In the genomic region with DNA sequence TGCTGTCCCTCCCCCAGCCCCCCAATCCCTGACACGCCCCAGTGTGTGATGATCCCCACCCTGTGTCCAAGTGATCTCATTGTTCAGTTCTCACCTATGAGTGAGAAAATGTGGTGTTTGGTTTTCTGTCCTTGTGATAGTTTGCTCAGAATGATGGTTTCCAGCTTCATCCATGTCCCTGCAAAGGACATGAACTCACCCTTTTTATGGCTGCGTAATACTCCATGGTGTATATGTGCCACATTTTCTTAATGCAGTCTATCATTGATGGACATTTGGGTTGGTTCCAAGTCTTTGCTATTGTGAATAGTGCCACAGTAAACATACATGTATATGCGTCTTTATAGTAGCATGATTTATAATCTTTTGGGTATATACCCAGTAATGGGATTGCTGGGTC, we compare ENCODE assay signal across 3 cellular contexts. TPM values are rescaled to one million over a fixed set of nuclear protein-coding genes. Genes with fewer than 3 reads are reported as not detected.
DNase-seq lines count a peak whose midpoint lies in the region; ATAC-seq, FAIRE-seq and TF ChIP-seq lines count a peak whose summit lies in the region.
"Not testable (repeated sequence)": the region's sequence is repeated elsewhere in the genome, so short reads cannot be mapped to it uniquely, and the experiment has no call there.
"Had no signal": no experiment of that assay in that cellular context is flagged by ENCODE, and none has a peak within 500 bp of the region (broad histone marks: within the 10 kb centered on the region; RNA-seq: fewer than 3 reads in every experiment).

No MANE protein-coding gene starts in this region.

- H3K4me3 ChIP-seq in HEK293 (ENCODE audit: low read depth, low read length); K562: not testable (repeated sequence)

- H4K20me1 ChIP-seq in K562 (replicated peaks; ENCODE audit: control insufficient read depth, insufficient read depth, low read length), result not testable (repeated sequence)

- in situ Hi-C loops in K562 (cut with MboI), result not testable (repeated sequence)

- not testable (repeated sequence) for H3K4me2 ChIP-seq in K562 (ENCODE audit: insufficient read depth, low read length)

- not testable (repeated sequence) for ATAC-seq in K562

- not testable (repeated sequence) for DNase-seq in K562 (ENCODE audit: extremely low read depth in 1 of 4, low spot score in 3 of 4)

- not testable (repeated sequence) for H3K9ac ChIP-seq in K562 (ENCODE audit: insufficient read depth in 1 of 2, low read depth in 2 of 2, low read length in 2 of 2)

- CTCF ChIA-PET in HEK293 (lab: Yijun Ruan, JAX); K562 (lab: Yijun Ruan, JAX; ENCODE audit: low intra/inter-chr PET ratio): not testable (repeated sequence)

- not testable (repeated sequence) for H3K27me3 ChIP-seq in K562 (ENCODE audit: control insufficient read depth in 2 of 2, insufficient read depth in 2 of 2, low read length in 2 of 2)

- intact Hi-C loops in K562 (cut with micrococcal nuclease), result not testable (repeated sequence)

- POLR2A ChIA-PET in HEK293 (lab: Yijun Ruan, JAX); K562 (lab: Yijun Ruan, JAX): not testable (repeated sequence)

- FAIRE-seq in K562 (lab: Jason Lieb, UNC), result not testable (repeated sequence)

- H3K79me2 ChIP-seq in K562 (ENCODE audit: control insufficient read depth, insufficient read depth, low read length), result not testable (repeated sequence)

- H3K36me3 ChIP-seq in HEK293 (ENCODE audit: control insufficient read depth in 2 of 2, insufficient read depth in 1 of 2, low read length in 2 of 2), result peaks cover 4 to 15% of the 10 kb centered on the region in 2 experiments; a peak in 1 of 3 replicates
- not testable (repeated sequence) for H3K36me3 ChIP-seq in K562 (ENCODE audit: control insufficient read depth, insufficient read depth, low read length)

- not testable (repeated sequence) for TF ChIP-seq CTCF in HEK293 (tag by site-specific recombination; IDR thresholded peaks at IDR 0.05); K562 (IDR thresholded peaks at IDR 0.05 in 2 of 3, conservative IDR thresholded peaks at IDR 0.05 in 1 of 3; ENCODE audit: insufficient read depth in 2 of 3, low read depth in 1 of 3, low read length in 3 of 3)

- BruUV-seq in K562 (replicated peaks; lab: Mats Ljungman, UMichigan), result not testable (repeated sequence)

- not testable (repeated sequence) for H3K9me1 ChIP-seq in K562 (ENCODE audit: control insufficient read depth, insufficient read depth, low read length)

- 76% methylated on average over 3 of the region's 3 CpGs for WGBS in K562 (ENCODE audit: insufficient coverage, low coverage, missing lambda C conversion rate)

- not testable (repeated sequence) for H2AFZ ChIP-seq in K562 (ENCODE audit: low read depth, low read length)

- not testable (repeated sequence) for H3K4me1 ChIP-seq in HEK293 (ENCODE audit: control insufficient read depth, insufficient read depth, low read length); K562 (replicated peaks in 1 of 2; ENCODE audit: control insufficient read depth in 2 of 2, insufficient read depth in 2 of 2, low read length in 2 of 2)

- H3K27ac ChIP-seq in HEK293 (ENCODE audit: extremely low read depth, low read depth, low read length); K562 (ENCODE audit: extremely low read depth, low read depth, low read length): not testable (repeated sequence)

- TF ChIP-seq EP300 in K562 (IDR thresholded peaks at IDR 0.05; ENCODE audit: low read length), result not testable (repeated sequence)

- TF ChIP-seq RAD21 in K562 (CRISPR knock-in tag; conservative IDR thresholded peaks at IDR 0.05 in 1 of 2, IDR thresholded peaks at IDR 0.05 in 1 of 2), result not testable (repeated sequence)

- TF ChIP-seq POLR2A in K562 (conservative IDR thresholded peaks at IDR 0.05), result not testable (repeated sequence)

- not testable (repeated sequence) for H3K9me3 ChIP-seq in HEK293 (ENCODE audit: control insufficient read depth, insufficient read depth, low read depth, low read length); K562 (replicated peaks; ENCODE audit: control insufficient read depth, insufficient read depth, low read depth, low read length)

TF ChIP-seq in HEK293, 187 proteins besides CTCF, POLR2A, EP300 and RAD21:
- TF ChIP-seq ZNF146 (tag by site-specific recombination; IDR thresholded peaks at IDR 0.05), result peak; percentile 73
TF ChIP-seq in HEK293: peak in this region for 1; not testable (repeated sequence) for 186.

TF ChIP-seq in K562, 482 proteins besides CTCF, POLR2A, EP300 and RAD21:
- peak; percentile 63 for TF ChIP-seq ZNF146 (CRISPR knock-in tag; IDR thresholded peaks at IDR 0.05; ENCODE audit: unreplicated experiment)

RNA-seq across cellular contexts. Expression of a gene that starts 43.8 kb away (rescaled TPM):
- total RNA-seq in K562 (2011; cell fraction: chromatin; rRNA removed; ENCODE audit: low replicate concordance), result 18.1 and 90.2 TPM in 2 replicates
- total RNA-seq in K562 (2011; cell fraction: nucleolus; rRNA removed), result 7.5 and 12.5 TPM in 2 replicates
- 16.5 and 24.0 TPM in 2 replicates for total RNA-seq in K562 (2011; cell fraction: nucleoplasm; rRNA removed)
- total RNA-seq in K562 (2014; rRNA removed) (31.9 and 35.8 TPM in 2 replicates), K562 (2014; rRNA removed; fragmentation: Illumina TruSeq; extraction: Trizol) (58.9 and 73.0 TPM in 2 replicates), K562 (2015; rRNA removed; fragmentation: Illumina TruSeq; extraction: Trizol) (49.5 and 54.3 TPM in 2 replicates), K562 (2021) (37.7 and 38.3 TPM in 2 replicates)
- polyA plus RNA-seq in K562 (2011; rRNA removed) (41.9 and 54.5 TPM in 2 replicates), K562 (2014; fragmentation: Illumina TruSeq; extraction: Trizol) (46.2 and 58.2 TPM in 2 replicates), K562 (2014; fragmentation: Nextera tagmentation; extraction: Ambion mirVana) (10 to 100 TPM; 32.7 to 52.8 TPM), K562 (2014; rRNA removed) (32.2 and 33.3 TPM in 2 replicates)
- 5.2 and 12.0 TPM in 2 replicates for polyA plus RNA-seq in K562 (2011; cell fraction: cytosol; rRNA removed)
- polyA plus RNA-seq in K562 (2011; cell fraction: nucleus; rRNA removed), result 24.4 and 50.2 TPM in 2 replicates
- polyA plus RNA-seq in K562 (2012), result 23.6 and 31.3 TPM in 2 replicates
- polyA minus RNA-seq in K562 (2011; rRNA and poly(A)+ RNA removed), result 70.0 and 76.9 TPM in 2 replicates
- 18.8 and 25.3 TPM in 2 replicates for polyA minus RNA-seq in K562 (2011; cell fraction: cytosol; rRNA and poly(A)+ RNA removed)
- polyA minus RNA-seq in K562 (2011; cell fraction: nucleus; rRNA and poly(A)+ RNA removed), result 21.5 and 66.2 TPM in 2 replicates
- polyA plus RNA-seq: CD14-positive monocyte had no signal

RNA-seq across cellular contexts. Expression of a gene that starts 58.3 kb away (rescaled TPM):
- total RNA-seq in K562 (2011; cell fraction: chromatin; rRNA removed; ENCODE audit: low replicate concordance), result 15.1 and 26.8 TPM in 2 replicates
- 3.8 and 5.3 TPM in 2 replicates for total RNA-seq in K562 (2011; cell fraction: nucleolus; rRNA removed)
- 10.4 and 16.3 TPM in 2 replicates for total RNA-seq in K562 (2011; cell fraction: nucleoplasm; rRNA removed)
- total RNA-seq in K562 (2014; rRNA removed) (7.2 TPM in 2 replicates), K562 (2014; rRNA removed; fragmentation: Illumina TruSeq; extraction: Trizol) (9.1 and 10.3 TPM in 2 replicates), K562 (2015; rRNA removed; fragmentation: Illumina TruSeq; extraction: Trizol) (6.4 and 6.9 TPM in 2 replicates), K562 (2021) (9.4 and 10.1 TPM in 2 replicates)
- polyA plus RNA-seq in K562 (2011; rRNA removed) (11.0 and 23.7 TPM in 2 replicates), K562 (2014; fragmentation: Illumina TruSeq; extraction: Trizol) (6.9 and 7.5 TPM in 2 replicates), K562 (2014; fragmentation: Nextera tagmentation; extraction: Ambion mirVana) (1 to 10 TPM; 4.1 to 4.4 TPM), K562 (2014; rRNA removed) (9.6 and 10.3 TPM in 2 replicates)
- polyA plus RNA-seq in K562 (2011; cell fraction: cytosol; rRNA removed), result 5.7 and 7.2 TPM in 2 replicates
- polyA plus RNA-seq in K562 (2011; cell fraction: nucleus; rRNA removed), result 10.3 and 11.8 TPM in 2 replicates
- 6.4 and 6.8 TPM in 2 replicates for polyA plus RNA-seq in K562 (2012)
- 11.6 and 15.7 TPM in 2 replicates for polyA minus RNA-seq in K562 (2011; rRNA and poly(A)+ RNA removed)
- 1.8 and 6.2 TPM in 2 replicates for polyA minus RNA-seq in K562 (2011; cell fraction: cytosol; rRNA and poly(A)+ RNA removed)
- polyA minus RNA-seq in K562 (2011; cell fraction: nucleus; rRNA and poly(A)+ RNA removed), result 16.4 and 22.9 TPM in 2 replicates
